Comparison of ENCODE assay signal across 9 cellular contexts in genomic region chr20:47438464-47439381, GRCh38.
DNase-seq lines count a peak whose midpoint lies in the region; ATAC-seq and TF ChIP-seq lines count a peak whose summit lies in the region.
"Had no signal": no experiment of that assay in that cellular context is flagged by ENCODE, and none has a peak within 500 bp of the region (broad histone marks: within the 10 kb centered on the region; RNA-seq: fewer than 3 reads in every experiment).

No MANE protein-coding gene starts in this region.

- H3K4me3 Mint-ChIP-seq in MCF 10A (ENCODE audit: unreplicated experiment), result no peak overlapping the region
- peak overlapping the region; percentile 17 for H3K4me3 Mint-ChIP-seq in type B pancreatic cell

- no peak for TF ChIP-seq CTCF in MCF 10A (IDR thresholded peaks at IDR 0.05; ENCODE audit: unreplicated experiment)
- no peak for TF ChIP-seq CTCF in LNCaP clone FGC (IDR thresholded peaks at IDR 0.05; ENCODE audit: control insufficient read depth, extremely low read depth, insufficient read depth)
- no peak for TF ChIP-seq CTCF in type B pancreatic cell (conservative IDR thresholded peaks at IDR 0.05)
- no peak for TF ChIP-seq CTCF in tibial artery (IDR thresholded peaks at IDR 0.05)

- peak; percentile 49 for ATAC-seq in esophagus mucosa

- CTCF ChIA-PET in MCF 10A (lab: Yijun Ruan, JAX), result interaction anchor here (1.4 kb wide), 1 partner anchor 55 kb away, joined by 4 read pairs; no protein-coding TSS in a partner anchor

- in situ Hi-C loops in T47D (cut with HindIII; ENCODE audit: low pct_unique_long_range_greater_than_20kb, low sequenced_read_pairs), result no loop called here

- H3K4me1 ChIP-seq in tibial artery, result peaks cover 0 to 4% (median 0%) of the 10 kb centered on the region in 4 donors

- no peaks in the 10 kb centered on the region for H3K36me3 Mint-ChIP-seq in MCF 10A (ENCODE audit: insufficient read depth, unreplicated experiment)
- no peaks in the 10 kb centered on the region for H3K36me3 Mint-ChIP-seq in type B pancreatic cell
- H3K36me3 Mint-ChIP-seq: CD4-positive, CD25-positive, alpha-beta regulatory T cell had no signal

- no peaks in the 10 kb centered on the region for H3K36me3 ChIP-seq in tibial artery

- H3K27me3 Mint-ChIP-seq in MCF 10A (ENCODE audit: insufficient read depth, unreplicated experiment) (no peaks in the 10 kb centered on the region), type B pancreatic cell (no peaks in the 10 kb centered on the region)
- H3K27me3 Mint-ChIP-seq: CD4-positive, CD25-positive, alpha-beta regulatory T cell had no signal

- H3K4me3 ChIP-seq in LNCaP clone FGC (ENCODE audit: low read depth, low read length) (no peak overlapping the region), tibial artery (no peak overlapping the region)

- H3K4me1 Mint-ChIP-seq in MCF 10A (ENCODE audit: insufficient read depth, unreplicated experiment) (peaks cover 13% of the 10 kb centered on the region), type B pancreatic cell (ENCODE audit: unreplicated experiment) (peaks cover 13% of the 10 kb centered on the region)

- POLR2A ChIA-PET in MCF 10A (lab: Yijun Ruan, JAX), result interaction anchor here (0.6 to 2.3 kb wide), 6 partner anchors 8 to 63 kb away, joined by 3 to 6 read pairs (median 4); partner anchors contain the start of gene NCOA3

- no TSS peak for BruUV-seq in MCF 10A (replicated peaks; lab: Mats Ljungman, UMichigan)

- no peaks in the 10 kb centered on the region for H3K27me3 ChIP-seq in tibial artery

- H3K9me3 Mint-ChIP-seq in MCF 10A (ENCODE audit: unreplicated experiment), result no peaks in the 10 kb centered on the region
- H3K9me3 Mint-ChIP-seq in type B pancreatic cell, result no peaks in the 10 kb centered on the region

- H3K9me3 ChIP-seq in tibial artery, result no peaks in the 10 kb centered on the region

- H3K27ac Mint-ChIP-seq in MCF 10A (ENCODE audit: low read depth, unreplicated experiment) (no peak overlapping the region), type B pancreatic cell (peak overlapping the region; percentile 84)
- H3K27ac Mint-ChIP-seq: CD4-positive, CD25-positive, alpha-beta regulatory T cell had no signal

- H3K27ac ChIP-seq in tibial artery, result no peak overlapping the region

- DNase-seq in T47D (ENCODE audit: low read depth in 1 of 2, low spot score in 1 of 2) (peak; percentile 54 to 95), MCF 10A (ENCODE audit: unreplicated experiment) (no peak), LNCaP clone FGC (ENCODE audit: low read depth) (peak; percentile 25), type B pancreatic cell (ENCODE audit: extremely low spot score, unreplicated experiment) (no peak), pons (ENCODE audit: low spot score) (no peak), activated gamma-delta T cell treated with Interleukin-2 at 50 U/mL for 16 hours (no peak), tibial artery (no peak)

- intact Hi-C loops in MCF 10A (cut with micrococcal nuclease) (no loop called here), tibial artery (cut with DNase I; ENCODE audit: low total_unique reads) (no loop called here)

Comparison
In these comparisons a context has a peak if more than half of its experiments do, and no peak if none do; other contexts are left out.
1. DNase-seq: peak in T47D (2 of 2) and LNCaP clone FGC (single experiment); none in MCF 10A (single experiment), type B pancreatic cell (single experiment), pons (single experiment), activated gamma-delta T cell treated with Interleukin-2 at 50 U/mL for 16 hours (single experiment) and tibial artery (0 of 2).